ENCODE assay signal across 2 cellular contexts in genomic region chr18:54296017-54296416, GRCh38.
TF ChIP-seq lines count a peak whose summit lies in the region.

No MANE protein-coding gene starts in this region.

TF ChIP-seq in GM12878, 131 proteins besides CTCF, POLR2A, EP300 and RAD21:
- peak; percentile 65 for TF ChIP-seq REST (IDR thresholded peaks at IDR 0.05; ENCODE audit: low read depth, low read length)
- TF ChIP-seq BCL11A (IDR thresholded peaks at IDR 0.05; ENCODE audit: low read depth, low read length), result no peak
TF ChIP-seq in GM12878: peak in this region for 1.

TF ChIP-seq in liver, 16 proteins besides CTCF, POLR2A, EP300 and RAD21 (continued from another document):
- TF ChIP-seq REST (IDR thresholded peaks at IDR 0.05), result peak; percentile 96
- TF ChIP-seq MAX (IDR thresholded peaks at IDR 0.05), result no peak
- TF ChIP-seq EGR1 (IDR thresholded peaks at IDR 0.05; ENCODE audit: low read depth in 2 of 2), result no peak
- TF ChIP-seq GABPA (IDR thresholded peaks at IDR 0.05 in 1 of 2, conservative IDR thresholded peaks at IDR 0.05 in 1 of 2), result no peak
- TF ChIP-seq NR2F2 (IDR thresholded peaks at IDR 0.05), result no peak
- no peak for TF ChIP-seq ATF3 (IDR thresholded peaks at IDR 0.05)
- no peak for TF ChIP-seq ZBTB33 (IDR thresholded peaks at IDR 0.05)
TF ChIP-seq in liver: peak in this region for 1.
